8 cellular contexts compared by ENCODE assay signal in the genomic region with DNA sequence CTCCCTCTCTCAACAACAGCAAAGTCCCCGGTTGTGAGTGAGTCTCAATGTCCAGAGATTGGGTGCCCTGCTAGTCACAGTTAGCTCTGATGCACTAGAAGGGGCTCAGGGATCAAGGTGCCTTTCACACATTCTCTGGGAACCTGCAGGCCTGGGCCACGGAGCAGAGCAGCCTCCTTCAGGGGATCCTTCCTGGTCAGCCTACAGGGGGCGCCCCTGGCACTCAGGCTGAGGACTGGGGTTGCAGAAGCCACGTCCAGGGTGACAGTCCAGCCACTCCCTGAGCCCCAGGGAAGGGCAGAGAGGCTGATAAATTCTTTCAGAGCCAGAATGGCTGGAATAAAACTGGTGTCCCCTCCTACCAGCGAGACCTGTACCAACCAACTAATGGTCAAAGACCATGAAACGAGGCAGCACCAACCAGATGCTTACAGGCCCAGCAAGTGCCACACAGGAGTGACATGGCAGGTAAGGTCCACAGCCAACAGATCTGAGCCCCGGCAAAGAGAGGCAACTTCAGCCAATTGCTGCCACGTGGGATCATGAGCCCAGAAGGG. TPM values are rescaled to one million over a fixed set of nuclear protein-coding genes. Genes with fewer than 3 reads are reported as not detected.
A peak's percentile ranks its signal among the peaks of the same experiment; 100 is the strongest.
DNase-seq lines count a peak whose midpoint lies in the region; ATAC-seq, FAIRE-seq and TF ChIP-seq lines count a peak whose summit lies in the region.

No MANE protein-coding gene starts in this region.

- H3K27ac ChIP-seq in OCI-LY7 (ENCODE audit: low read depth, low read length, poor library complexity, severe bottlenecking) (no peak overlapping the region), foreskin keratinocyte (no peak overlapping the region), pancreas (no peak overlapping the region)

- H3K4me3 ChIP-seq in OCI-LY7 (ENCODE audit: low read depth, low read length, poor library complexity, severe bottlenecking) (no peak overlapping the region), pancreas (no peak overlapping the region)

- H3K4me1 ChIP-seq in OCI-LY7 (ENCODE audit: insufficient read depth, low read length, poor library complexity, severe bottlenecking) (peaks cover 5% of the 10 kb centered on the region), foreskin keratinocyte (peaks cover 13% of the 10 kb centered on the region), pancreas (no peaks in the 10 kb centered on the region)

- H3K4me3 Mint-ChIP-seq in activated T-cell treated with anti-CD3 and anti-CD28 coated beads, Interleukin-2, amount 50 U/mL, for 4 hours = no peak overlapping the region

- intact Hi-C loops in OCI-LY7 (cut with micrococcal nuclease; ENCODE audit: unreplicated experiment) = loop anchor here (1.0 kb wide), 1 partner anchor 59 kb away; the partner anchor contains the start of gene FCSK
- intact Hi-C loops in pancreas (cut with DNase I) = loop anchor here in 2 of 3 donors (5.0 to 10.0 kb wide), 2 partner anchors 77 to 79 kb away; no protein-coding TSS in a partner anchor

- H3K4me2 ChIP-seq in OCI-LY7 (ENCODE audit: low read length) = no peak overlapping the region

- H3K27me3 ChIP-seq in foreskin keratinocyte (no peaks in the 10 kb centered on the region), pancreas (no peaks in the 10 kb centered on the region)

- CTCF ChIA-PET in OCI-LY7 (lab: Charles Lee; ENCODE audit: unreplicated experiment) = no interaction called here

- no peaks in the 10 kb centered on the region for H3K27me3 Mint-ChIP-seq in activated T-cell treated with anti-CD3 and anti-CD28 coated beads, Interleukin-2, amount 50 U/mL, for 4 hours (ENCODE audit: low read depth)

- WGBS in pancreas, 2 donors = 39% methylated on average over 8 of the region's 8 CpGs

- no peaks in the 10 kb centered on the region for H3K9me3 ChIP-seq in OCI-LY7 (ENCODE audit: low read length)
- H3K9me3 ChIP-seq in pancreas = no peaks in the 10 kb centered on the region

- no peaks in the 10 kb centered on the region for H4K20me1 ChIP-seq in OCI-LY7 (ENCODE audit: insufficient read depth, low read length)

- ATAC-seq in activated T-cell treated with anti-CD3 and anti-CD28 coated beads, Interleukin-2, amount 50 U/mL, for 4 hours = peak; percentile 71
- ATAC-seq in foreskin keratinocyte = peak; percentile 26
- peak; percentile 87 to 98 (median 92) for ATAC-seq in pancreas
- no peak for ATAC-seq in HG03196 (IDR thresholded peaks at IDR 0.05; ENCODE audit: unreplicated experiment)
- ATAC-seq in GM18517 (IDR thresholded peaks at IDR 0.05; ENCODE audit: unreplicated experiment) = no peak

- H3K4me1 Mint-ChIP-seq in activated T-cell treated with anti-CD3 and anti-CD28 coated beads, Interleukin-2, amount 50 U/mL, for 4 hours (ENCODE audit: low read depth) = peaks cover 2% of the 10 kb centered on the region

- POLR2A ChIA-PET in OCI-LY7 (lab: Charles Lee) = interaction anchor here (0.7 to 1.8 kb wide), 2 partner anchors 14 to 145 kb away, joined by 5 read pairs; no protein-coding TSS in a partner anchor

- H3K36me3 Mint-ChIP-seq in activated T-cell treated with anti-CD3 and anti-CD28 coated beads, Interleukin-2, amount 50 U/mL, for 4 hours (ENCODE audit: insufficient read depth) = peaks cover 2% of the 10 kb centered on the region

- H3K9me3 Mint-ChIP-seq in activated T-cell treated with anti-CD3 and anti-CD28 coated beads, Interleukin-2, amount 50 U/mL, for 4 hours = no peaks in the 10 kb centered on the region

- no peak overlapping the region for H2AFZ ChIP-seq in OCI-LY7 (ENCODE audit: low read length)

- TF ChIP-seq CTCF in OCI-LY7 (conservative IDR thresholded peaks at IDR 0.05; ENCODE audit: low read length) (peak; percentile 97), foreskin keratinocyte (conservative IDR thresholded peaks at IDR 0.05) (peak; percentile 66), pancreas (IDR thresholded peaks at IDR 0.05) (peak; percentile 55 to 71 (median 65))

- peak; percentile 54 for DNase-seq in AG20443 (ENCODE audit: low spot score)
- peak; percentile 73 for DNase-seq in GM19239 (ENCODE audit: insufficient read length, low spot score)
- peak; percentile 76 for DNase-seq in OCI-LY7 (ENCODE audit: low spot score)
- peak; percentile 59 for DNase-seq in activated T-cell treated with anti-CD3 and anti-CD28 coated beads, Interleukin-2, amount 50 U/mL, for 4 hours
- DNase-seq in foreskin keratinocyte = peak in 1 of 2 donors; percentile 9
- DNase-seq in pancreas = peak; percentile 56 to 94 (median 78)

- peak; percentile 76 for FAIRE-seq in GM19239 (lab: Jason Lieb, UNC)
- no peak for FAIRE-seq in pancreas (lab: Jason Lieb, UNC)

- H3K79me2 ChIP-seq in OCI-LY7 (ENCODE audit: insufficient read depth, low read depth, low read length) = no peaks in the 10 kb centered on the region

- no TSS peak for BruUV-seq in OCI-LY7 (replicated peaks; lab: Mats Ljungman, UMichigan)

- H3K36me3 ChIP-seq in OCI-LY7 (ENCODE audit: insufficient read depth, low read length) (peaks cover 79% of the 10 kb centered on the region), pancreas (no peaks in the 10 kb centered on the region)

- no peaks in the 10 kb centered on the region for H3K9me2 ChIP-seq in OCI-LY7 (ENCODE audit: insufficient read depth, low read length)

RNA-seq across cellular contexts. Expression of gene ST3GAL2, which starts 43.5 kb away (rescaled TPM):
- 42.6 and 44.6 TPM in 2 replicates for total RNA-seq in OCI-LY7 (2014; rRNA removed; shearing (Covaris generic))
- total RNA-seq in OCI-LY7 (2022) (48.5 and 61.0 TPM in 2 replicates), foreskin keratinocyte (12.3 and 12.5 TPM in 2 replicates), pancreas (10 to 100 TPM in 2 of 6 donors, 1 to 10 TPM in 4; 3.5 to 16.2 (median 4.6) TPM)
- 10 to 100 TPM; 15.0 to 18.1 (median 15.6) TPM for total RNA-seq in activated T-cell treated with anti-CD3 and anti-CD28 coated beads, Interleukin-2, amount 50 U/mL, for 4 hours
- polyA plus RNA-seq in foreskin keratinocyte (6.7 and 6.9 TPM in 2 replicates), pancreas (1 to 10 TPM; 4.2 to 5.8 TPM)

RNA-seq across cellular contexts. Expression of gene DDX19A, which starts 48.7 kb away (rescaled TPM):
- total RNA-seq in OCI-LY7 (2014; rRNA removed; shearing (Covaris generic)) = 50.3 and 51.6 TPM in 2 replicates
- 40.2 and 41.5 TPM in 2 replicates for total RNA-seq in OCI-LY7 (2022)
- total RNA-seq in activated T-cell treated with anti-CD3 and anti-CD28 coated beads, Interleukin-2, amount 50 U/mL, for 4 hours = 10 to 100 TPM; 77.5 to 86.6 (median 78.7) TPM
- 37.4 and 41.0 TPM in 2 replicates for total RNA-seq in foreskin keratinocyte
- polyA plus RNA-seq in foreskin keratinocyte = 21.0 and 25.2 TPM in 2 replicates
- total RNA-seq in pancreas = 10 to 100 TPM; 10.4 to 17.0 (median 13.3) TPM
- polyA plus RNA-seq in pancreas = 10 to 100 TPM; 12.0 to 18.7 TPM

RNA-seq across cellular contexts. Expression of gene FCSK, which starts 59.0 kb away (rescaled TPM):
- total RNA-seq in OCI-LY7 (2014; rRNA removed; shearing (Covaris generic)) = 6.8 and 7.4 TPM in 2 replicates
- 14.2 and 14.3 TPM in 2 replicates for total RNA-seq in OCI-LY7 (2022)
- total RNA-seq in activated T-cell treated with anti-CD3 and anti-CD28 coated beads, Interleukin-2, amount 50 U/mL, for 4 hours = 10 to 100 TPM; 17.7 to 20.5 (median 19.2) TPM
- total RNA-seq in foreskin keratinocyte = 7.6 and 8.4 TPM in 2 replicates
- polyA plus RNA-seq in foreskin keratinocyte = 5.7 and 6.2 TPM in 2 replicates
- total RNA-seq in pancreas = 10 to 100 TPM; 11.7 to 17.0 (median 13.9) TPM
- polyA plus RNA-seq in pancreas = 10 to 100 TPM; 30.9 to 33.6 TPM

Comparison
In these comparisons a context has a peak if more than half of its experiments do, and no peak if none do; other contexts are left out.
1. ATAC-seq: peak in activated T-cell treated with anti-CD3 and anti-CD28 coated beads, Interleukin-2, amount 50 U/mL, for 4 hours (2 of 2), foreskin keratinocyte (single experiment) and pancreas (4 of 4); none in HG03196 (single experiment) and GM18517 (single experiment).
2. Peak in every context shown above with its lines, with median percentiles within 50 percentile points of each other: CTCF ChIP-seq.